In the genomic region with DNA sequence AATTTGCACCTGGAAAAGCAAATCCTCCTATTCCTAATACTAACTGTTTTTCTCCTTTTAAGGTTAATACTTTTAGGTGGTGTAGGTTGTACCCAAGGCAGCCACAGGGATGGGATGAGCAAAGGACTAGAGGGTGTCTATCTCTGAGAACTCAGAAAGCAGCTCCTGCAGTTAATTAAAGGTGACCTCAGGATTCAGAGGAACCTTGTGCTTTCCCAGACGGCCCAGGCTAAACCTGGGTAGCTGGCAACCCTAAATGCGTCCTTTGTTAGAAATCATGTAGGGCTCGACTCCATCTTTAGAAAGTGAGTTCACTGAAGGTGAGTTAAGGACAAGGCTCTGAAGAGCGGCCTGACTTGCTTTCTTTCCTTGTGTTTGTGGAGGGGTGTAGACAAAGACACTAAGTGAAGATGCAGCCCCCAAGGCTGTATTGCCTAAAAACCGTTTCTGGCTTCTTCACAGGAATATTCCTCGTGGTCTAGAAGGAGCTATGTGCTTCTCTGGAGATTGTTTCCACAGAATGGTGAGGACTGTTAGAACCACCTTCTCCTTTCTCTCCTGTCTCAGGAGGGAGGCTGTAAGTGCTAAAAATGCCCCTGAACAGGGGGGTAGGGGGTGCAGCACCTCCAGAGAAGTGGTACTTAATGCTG, we compare ENCODE assay signal across 1 cellular context.
TF ChIP-seq lines count a peak whose summit lies in the region.

No MANE protein-coding gene starts in this region.

TF ChIP-seq in HepG2, 621 proteins besides CTCF, POLR2A, EP300 and RAD21:
- peak; percentile 51 for TF ChIP-seq POLR2G (IDR thresholded peaks at IDR 0.05; ENCODE audit: low read depth, low read length)
- TF ChIP-seq SRSF9 (IDR thresholded peaks at IDR 0.05; ENCODE audit: borderline replicate concordance, insufficient read depth, low read depth, low read length, poor library complexity, severe bottlenecking), result no peak
- TF ChIP-seq ZBTB33 (CRISPR knock-in tag; IDR thresholded peaks at IDR 0.05), result no peak
- TF ChIP-seq RBFOX2 (IDR thresholded peaks at IDR 0.05; ENCODE audit: low read depth, low read length), result peak; percentile 59
- TF ChIP-seq ZNF510 (CRISPR knock-in tag; IDR thresholded peaks at IDR 0.05; ENCODE audit: low read depth), result no peak
- TF ChIP-seq RBM22 (optimal IDR thresholded peaks at IDR 0.05; ENCODE audit: low read length), result peak; percentile 94
- TF ChIP-seq ZNF160 (CRISPR knock-in tag; IDR thresholded peaks at IDR 0.05), result no peak
- TF ChIP-seq KDM2A (CRISPR knock-in tag; IDR thresholded peaks at IDR 0.05; ENCODE audit: borderline replicate concordance, low read depth), result no peak
- 0 out of 2 replicates have a peak, but pooled peaks have one; percentile 31 for TF ChIP-seq THRA (CRISPR knock-in tag; IDR thresholded peaks at IDR 0.05; ENCODE audit: borderline replicate concordance)
- TF ChIP-seq CC2D1A (CRISPR knock-in tag; IDR thresholded peaks at IDR 0.05), result no peak
- TF ChIP-seq ZBTB49 (CRISPR knock-in tag; IDR thresholded peaks at IDR 0.05; ENCODE audit: borderline replicate concordance), result no peak
- TF ChIP-seq AGO2 (optimal IDR thresholded peaks at IDR 0.05; ENCODE audit: low read depth, low read length), result peak; percentile 31
- peak; percentile 41 for TF ChIP-seq ZNF781 (CRISPR knock-in tag; IDR thresholded peaks at IDR 0.05; ENCODE audit: borderline replicate concordance, not compliant biosample characterization)
